ENCODE assay signal across 8 cellular contexts in the genomic region with DNA sequence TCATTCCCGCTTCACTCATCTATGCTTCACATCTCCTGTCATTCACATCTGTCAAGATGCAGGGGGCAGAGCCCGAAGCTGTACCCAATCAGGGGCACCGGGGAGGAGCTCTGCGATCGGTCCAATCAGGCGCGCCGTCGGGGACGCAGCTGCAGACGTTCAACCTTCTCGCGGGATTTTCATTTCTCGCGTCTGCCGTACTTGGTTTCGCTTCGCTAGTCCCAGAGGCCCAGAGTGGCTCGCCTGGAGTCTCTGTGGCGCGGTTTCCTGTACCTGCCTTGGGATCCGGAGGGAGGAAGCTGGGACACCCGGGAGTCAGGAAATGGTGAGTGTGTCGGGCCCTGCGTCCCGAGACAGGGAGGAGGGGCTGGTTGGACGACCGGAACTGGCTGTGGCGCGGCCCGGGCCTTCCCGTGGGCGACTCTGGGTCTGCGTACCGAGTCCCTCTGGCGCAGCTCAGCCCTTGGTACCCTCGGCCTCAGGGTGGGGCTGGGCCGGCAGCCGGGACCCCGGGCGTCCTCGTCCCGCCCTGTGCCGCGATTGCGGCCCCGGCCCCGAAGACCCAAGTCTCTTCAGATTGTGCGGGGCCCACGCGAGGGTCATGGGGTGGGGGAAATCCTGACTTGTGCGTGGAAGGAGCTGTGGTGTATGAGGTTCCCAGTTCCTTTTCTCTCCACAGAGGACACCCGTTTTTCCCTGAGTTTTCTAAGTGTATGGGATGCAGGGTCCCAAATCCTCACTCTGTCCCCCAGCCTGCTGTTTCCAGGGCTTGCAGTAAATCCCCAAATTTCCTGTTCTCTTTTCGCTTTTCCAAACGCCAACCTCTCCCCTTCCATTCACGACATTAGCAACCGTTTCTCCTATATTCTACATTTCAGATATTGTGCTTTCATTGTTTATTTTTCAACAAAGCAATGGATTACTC. TPM values are rescaled to one million over a fixed set of nuclear protein-coding genes. Genes with fewer than 3 reads are reported as not detected.
DNase-seq lines count a peak whose midpoint lies in the region; ATAC-seq and TF ChIP-seq lines count a peak whose summit lies in the region.

TSS of gene ZNF136 (plus strand) at position 215 of the 925 bp plus-strand sequence. CDS start at position 323, 108 bp downstream.

- H3K4me1 ChIP-seq in adipocyte (ENCODE audit: control insufficient read depth, insufficient read depth, low read length) (peaks cover 24% of the 10 kb centered on the region), transverse colon (peaks cover 5 to 31% (median 13%) of the 10 kb centered on the region in 4 donors)

- DNase-seq in NCI-H1417 treated with DMSO at 0.1 percent for 48 hours (lab: John Stamatoyannopoulos, UW) (peak; percentile 76), T follicular helper cell (ENCODE audit: low read depth) (peak; percentile 91), adipocyte (ENCODE audit: low read depth) (peak; percentile 99), cardiac septum (ENCODE audit: low spot score) (peak; percentile 97), pons (ENCODE audit: low spot score) (peak; percentile 91), transverse colon (peak; percentile 96)

- no peaks in the 10 kb centered on the region for H3K27me3 ChIP-seq in adipocyte (replicated peaks; ENCODE audit: control insufficient read depth, insufficient read depth, low read length)
- H3K27me3 ChIP-seq in transverse colon: no peaks in the 10 kb centered on the region

- TF ChIP-seq POLR2A in transverse colon (IDR thresholded peaks at IDR 0.05): peak; percentile 83

- 0 to 1% methylated on average over 5 to 35 of the region's 57 CpGs for WGBS in transverse colon (ENCODE audit: low coverage in 1 of 2), 2 donors

- peak within 1 kb of the TSS; percentile 68 for H3K4me3 ChIP-seq in GM12875 (ENCODE audit: low read depth, low read length)
- H3K4me3 ChIP-seq in adipocyte (ENCODE audit: low read length): peak within 1 kb of the TSS; percentile 89
- H3K4me3 ChIP-seq in transverse colon: peak within 1 kb of the TSS; percentile 83 to 98 (median 88)

- H3K36me3 ChIP-seq in adipocyte (ENCODE audit: control insufficient read depth, insufficient read depth, low read length, severe bottlenecking): peaks cover 6% of the 10 kb centered on the region
- no peaks in the 10 kb centered on the region for H3K36me3 ChIP-seq in transverse colon

- intact Hi-C loops in cardiac septum (cut with DNase I) (loop anchor here (10.0 kb wide), 1 partner anchor 202 kb away; the partner anchor contains the start of gene ZNF442), transverse colon (cut with DNase I; ENCODE audit: low total_unique reads) (no loop called here)

- ATAC-seq in HG02798 (IDR thresholded peaks at IDR 0.05; ENCODE audit: poor library complexity, unreplicated experiment): peak; percentile 96

- TF ChIP-seq CTCF in GM12875 (IDR thresholded peaks at IDR 0.05; ENCODE audit: borderline replicate concordance, insufficient read depth, low read depth, low read length) (no peak), transverse colon (IDR thresholded peaks at IDR 0.05) (no peak)

- peak within 1 kb of the TSS; percentile 94 to 99 (median 95) for H3K27ac ChIP-seq in transverse colon

- H3K9me3 ChIP-seq in adipocyte (ENCODE audit: control insufficient read depth, low read length) (no peaks in the 10 kb centered on the region), transverse colon (no peaks in the 10 kb centered on the region)

- peak within 1 kb of the TSS; percentile 90 for H3K9ac ChIP-seq in adipocyte (ENCODE audit: low read length)

- in situ Hi-C loops in transverse colon (cut with MboI; ENCODE audit: low pct_ligation_motif_present in 1 of 4, low pct_unique_long_range_greater_than_20kb in 1 of 4, low sequenced_read_pairs in 3 of 4): no loop called here

- TF ChIP-seq EP300 in transverse colon (IDR thresholded peaks at IDR 0.05; ENCODE audit: low read depth): no peak

RNA-seq across cellular contexts. Expression of gene ZNF136, which starts in this region (rescaled TPM):
- total RNA-seq in cardiac septum (3.0 TPM), transverse colon (10 to 100 TPM in 2 of 4 donors, 1 to 10 TPM in 2; 6.3 to 18.7 (median 9.1) TPM)

Comparison
In these comparisons a context has a peak if more than half of its experiments do, and no peak if none do; other contexts are left out.
1. Peak in every context shown above with its lines: DNase-seq, ATAC-seq, H3K4me3 ChIP-seq and H3K27ac ChIP-seq.